11 cellular contexts compared by ENCODE assay signal in genomic region chr17:82888583-82889495, GRCh38. TPM values are rescaled to one million over a fixed set of nuclear protein-coding genes. Genes with fewer than 3 reads are reported as not detected.
DNase-seq lines count a peak whose midpoint lies in the region; ATAC-seq and TF ChIP-seq lines count a peak whose summit lies in the region.
"Had no signal": no experiment of that assay in that cellular context is flagged by ENCODE, and none has a peak within 500 bp of the region (broad histone marks: within the 10 kb centered on the region; RNA-seq: fewer than 3 reads in every experiment).

No MANE protein-coding gene starts in this region.

- TF ChIP-seq RAD21 in Ishikawa (IDR thresholded peaks at IDR 0.05; ENCODE audit: low read depth), result 0 out of 2 replicates have a peak, but pooled peaks have one; percentile 3

- H3K4me1 Mint-ChIP-seq in naive B cell (peaks cover 49 to 63% (median 51%) of the 10 kb centered on the region in 3 donors), nephron progenitor cell (peaks cover 86% of the 10 kb centered on the region)

- H3K4me3 Mint-ChIP-seq in naive B cell (no peak overlapping the region), nephron progenitor cell (no peak overlapping the region)

- peak overlapping the region in 4 of 6 donors; percentile 21 to 93 (median 50) for H3K27ac Mint-ChIP-seq in naive B cell
- H3K27ac Mint-ChIP-seq in nephron progenitor cell, result no peak overlapping the region

- no peak for TF ChIP-seq EP300 in Ishikawa (IDR thresholded peaks at IDR 0.05; ENCODE audit: borderline replicate concordance)

- H3K27ac ChIP-seq in 22Rv1, result peak overlapping the region; percentile 91

- no peak overlapping the region for H3K4me3 ChIP-seq in epithelial cell of esophagus (ENCODE audit: low read length)

- DNase-seq in epithelial cell of esophagus (ENCODE audit: low read depth), result peak; percentile 29
- DNase-seq in naive B cell, result no peak
- DNase-seq in MV-4-11 (lab: John Stamatoyannopoulos, UW), result no peak
- DNase-seq in DMS79 (lab: John Stamatoyannopoulos, UW), result no peak
- DNase-seq in nephron progenitor cell, result no peak
- DNase-seq in kidney tubule cell (ENCODE audit: low spot score), result no peak
- DNase-seq: activated T-cell treated with anti-CD3 and anti-CD28 coated beads, Interleukin-2, amount 50 U/mL, for 48 hours; NCI-H187; occipital lobe had no signal

- H3K27me3 Mint-ChIP-seq in naive B cell (peaks cover 0 to 6% (median 0%) of the 10 kb centered on the region in 3 donors), nephron progenitor cell (ENCODE audit: low read depth, poor library complexity) (peaks cover under 1% of the 10 kb centered on the region)

- ATAC-seq in naive B cell (ENCODE audit: low read depth in 2 of 2), result no peak

- TF ChIP-seq CTCF in 22Rv1 (IDR thresholded peaks at IDR 0.05), result 0 out of 2 replicates have a peak, but pooled peaks have one; percentile 14
- TF ChIP-seq CTCF in epithelial cell of esophagus (IDR thresholded peaks at IDR 0.05; ENCODE audit: insufficient read depth, low read depth, low read length, missing control alignments), result no peak
- TF ChIP-seq CTCF in nephron progenitor cell (IDR thresholded peaks at IDR 0.05), result no peak

- H3K36me3 Mint-ChIP-seq in naive B cell (peaks cover 5 to 14% of the 10 kb centered on the region in 2 donors), nephron progenitor cell (ENCODE audit: low read depth) (peaks cover 30% of the 10 kb centered on the region)

- H3K9me3 Mint-ChIP-seq in naive B cell (peaks cover 0 to 3% (median 0%) of the 10 kb centered on the region in 7 donors), nephron progenitor cell (peaks cover 4% of the 10 kb centered on the region)

TF ChIP-seq in Ishikawa, 13 proteins besides CTCF, POLR2A, EP300 and RAD21:
- TF ChIP-seq CREB1 (IDR thresholded peaks at IDR 0.05; ENCODE audit: low read depth) (no peak), USF1 (IDR thresholded peaks at IDR 0.05) (peak; percentile 76), MAX (IDR thresholded peaks at IDR 0.05) (peak; percentile 91), YY1 (IDR thresholded peaks at IDR 0.05; ENCODE audit: low read depth) (no peak)

RNA-seq across cellular contexts. Expression of gene ZNF750, which starts 49.0 kb away (rescaled TPM):
- under 1 TPM in 1 of 6 donors, not detected in 5; 0.12 TPM for polyA plus RNA-seq in naive B cell (ENCODE audit: low read depth in 6 of 6)
